ENCODE assay signal across 7 cellular contexts in the genomic region with DNA sequence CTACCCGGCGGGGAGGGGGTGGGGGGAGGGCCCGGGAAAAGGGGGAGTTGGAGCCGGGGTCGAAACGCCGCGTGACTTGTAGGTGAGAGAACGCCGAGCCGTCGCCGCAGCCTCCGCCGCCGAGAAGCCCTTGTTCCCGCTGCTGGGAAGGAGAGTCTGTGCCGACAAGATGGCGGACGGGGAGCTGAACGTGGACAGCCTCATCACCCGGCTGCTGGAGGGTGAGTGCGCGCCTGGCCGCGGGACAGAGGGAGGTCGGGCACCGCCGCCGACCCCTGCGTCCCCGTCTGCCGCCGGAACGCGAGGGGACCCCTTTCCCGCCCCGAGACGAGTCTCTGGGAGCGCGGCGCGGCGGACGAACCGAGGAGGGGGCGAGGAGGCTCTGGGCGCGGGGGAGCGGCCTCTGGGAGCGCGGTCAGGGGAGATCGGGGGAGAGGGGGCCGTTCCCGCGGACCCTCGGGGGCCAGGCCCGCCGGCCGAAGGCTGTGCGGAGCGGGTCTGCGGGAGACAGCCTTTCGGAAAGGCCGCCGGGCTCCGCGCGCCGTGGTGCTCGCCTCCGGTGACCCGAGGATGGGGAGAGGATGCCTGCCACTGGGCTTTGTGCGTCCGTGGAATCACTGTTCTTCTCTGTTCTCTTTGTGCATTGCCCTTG. TPM values are rescaled to one million over a fixed set of nuclear protein-coding genes. Genes with fewer than 3 reads are reported as not detected.
A peak's percentile ranks its signal among the peaks of the same experiment; 100 is the strongest.
DNase-seq lines count a peak whose midpoint lies in the region; ATAC-seq and TF ChIP-seq lines count a peak whose summit lies in the region.

No MANE protein-coding gene starts in this region.

- H3K36me3 Mint-ChIP-seq in WTC11 = peaks cover 4% of the 10 kb centered on the region; the same call in 1 of the 2 replicates

- WGBS in thyroid gland, 2 donors = 0 to 1% methylated on average over 4 to 37 of the region's 75 CpGs

- H3K4me3 Mint-ChIP-seq in WTC11 = peak overlapping the region; percentile 97

- CTCF ChIA-PET in WTC11 (lab: Charles Lee) = interaction anchor here (1.0 to 3.7 kb wide), 4 partner anchors 68 to 185 kb away, joined by 6 to 27 read pairs (median 10); no protein-coding TSS in a partner anchor

- peak; percentile 24 for ATAC-seq in HG03521 (IDR thresholded peaks at IDR 0.05; ENCODE audit: unreplicated experiment)
- ATAC-seq in WTC11 = peak; percentile 61

- TF ChIP-seq POLR2A in thyroid gland (IDR thresholded peaks at IDR 0.05) = no peak

- no peaks in the 10 kb centered on the region for H3K9me3 ChIP-seq in endocrine pancreas (ENCODE audit: control insufficient read depth, low read length)
- H3K9me3 ChIP-seq in thyroid gland = no peaks in the 10 kb centered on the region

- H3K27me3 ChIP-seq in endocrine pancreas (ENCODE audit: control insufficient read depth, insufficient read depth, low read length) (no peaks in the 10 kb centered on the region), thyroid gland (no peaks in the 10 kb centered on the region)

- intact Hi-C loops in thyroid gland (cut with DNase I) = no loop called here

- peak overlapping the region; percentile 99 for H3K9ac ChIP-seq in endocrine pancreas (ENCODE audit: control insufficient read depth, insufficient read depth, low read length)

- H3K36me3 ChIP-seq in endocrine pancreas (ENCODE audit: control insufficient read depth, insufficient read depth, low read length) = no peaks in the 10 kb centered on the region
- H3K36me3 ChIP-seq in thyroid gland = no peaks in the 10 kb centered on the region

- H3K4me1 ChIP-seq in endocrine pancreas (ENCODE audit: control insufficient read depth, insufficient read depth, low read length) = peaks cover 22% of the 10 kb centered on the region
- peaks cover 29 to 44% of the 10 kb centered on the region in 2 donors for H3K4me1 ChIP-seq in thyroid gland

- peaks cover 39% of the 10 kb centered on the region for H3K4me1 Mint-ChIP-seq in WTC11

- no peak for TF ChIP-seq CTCF in GM20000 (IDR thresholded peaks at IDR 0.05; ENCODE audit: extremely low read depth, missing control alignments)
- TF ChIP-seq CTCF in WTC11 (IDR thresholded peaks at IDR 0.05) = no peak
- TF ChIP-seq CTCF in thyroid gland (IDR thresholded peaks at IDR 0.05) = no peak

- peak overlapping the region; percentile 97 for H3K27ac Mint-ChIP-seq in WTC11

- H3K27me3 Mint-ChIP-seq in WTC11 (ENCODE audit: low read depth) = no peaks in the 10 kb centered on the region

- POLR2A ChIA-PET in WTC11 (lab: Charles Lee) = interaction anchor here (0.6 to 1.3 kb wide), 7 partner anchors 26 to 158 kb away, joined by 3 to 8 read pairs (median 3); a partner anchor contains a TSS

- no peaks in the 10 kb centered on the region for H3K9me3 Mint-ChIP-seq in WTC11

- H3K4me3 ChIP-seq in endocrine pancreas (ENCODE audit: control insufficient read depth, insufficient read depth, low read length) (peak overlapping the region; percentile 100), thyroid gland (replicated peaks in 1 of 3) (peak overlapping the region; percentile 74 to 98 (median 90))

- H3K27ac ChIP-seq in thyroid gland = peak overlapping the region; percentile 100

- DNase-seq in GM03348 (ENCODE audit: low spot score) = peak; percentile 43
- peak; percentile 48 for DNase-seq in GM20000 (ENCODE audit: low spot score)
- peak; percentile 74 for DNase-seq in WTC11 (ENCODE audit: low spot score)
- peak; percentile 34 for DNase-seq in mucosa of gallbladder (ENCODE audit: low spot score)
- DNase-seq in thyroid gland = peak; percentile 39 to 40

TF ChIP-seq in WTC11, 78 proteins besides CTCF, POLR2A, EP300 and RAD21 (continues in another document):
- peak; percentile 70; the same call in 1 of the 2 replicates for TF ChIP-seq JUN (CRISPR knock-in tag; IDR thresholded peaks at IDR 0.05)
- TF ChIP-seq, protein P1, sequence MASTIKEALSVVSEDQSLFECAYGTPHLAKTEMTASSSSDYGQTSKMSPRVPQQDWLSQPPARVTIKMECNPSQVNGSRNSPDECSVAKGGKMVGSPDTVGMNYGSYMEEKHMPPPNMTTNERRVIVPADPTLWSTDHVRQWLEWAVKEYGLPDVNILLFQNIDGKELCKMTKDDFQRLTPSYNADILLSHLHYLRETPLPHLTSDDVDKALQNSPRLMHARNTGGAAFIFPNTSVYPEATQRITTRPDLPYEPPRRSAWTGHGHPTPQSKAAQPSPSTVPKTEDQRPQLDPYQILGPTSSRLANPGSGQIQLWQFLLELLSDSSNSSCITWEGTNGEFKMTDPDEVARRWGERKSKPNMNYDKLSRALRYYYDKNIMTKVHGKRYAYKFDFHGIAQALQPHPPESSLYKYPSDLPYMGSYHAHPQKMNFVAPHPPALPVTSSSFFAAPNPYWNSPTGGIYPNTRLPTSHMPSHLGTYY (CRISPR knock-in tag; IDR thresholded peaks at IDR 0.05) = no peak
- TF ChIP-seq, protein P2, sequence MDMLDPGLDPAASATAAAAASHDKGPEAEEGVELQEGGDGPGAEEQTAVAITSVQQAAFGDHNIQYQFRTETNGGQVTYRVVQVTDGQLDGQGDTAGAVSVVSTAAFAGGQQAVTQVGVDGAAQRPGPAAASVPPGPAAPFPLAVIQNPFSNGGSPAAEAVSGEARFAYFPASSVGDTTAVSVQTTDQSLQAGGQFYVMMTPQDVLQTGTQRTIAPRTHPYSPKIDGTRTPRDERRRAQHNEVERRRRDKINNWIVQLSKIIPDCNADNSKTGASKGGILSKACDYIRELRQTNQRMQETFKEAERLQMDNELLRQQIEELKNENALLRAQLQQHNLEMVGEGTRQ (CRISPR knock-in tag; IDR thresholded peaks at IDR 0.05) = 0 out of 2 replicates have a peak, but pooled peaks have one; percentile 8
- 0 out of 2 replicates have a peak, but pooled peaks have one; percentile 23 for TF ChIP-seq ZNF138 (CRISPR knock-in tag; conservative IDR thresholded peaks at IDR 0.05)
- TF ChIP-seq ZNF416 (CRISPR knock-in tag; IDR thresholded peaks at IDR 0.05) = no peak
- TF ChIP-seq TEAD4 (CRISPR knock-in tag; IDR thresholded peaks at IDR 0.05) = no peak
- TF ChIP-seq TP53 (CRISPR knock-in tag; IDR thresholded peaks at IDR 0.05) = no peak
- TF ChIP-seq, protein P3, sequence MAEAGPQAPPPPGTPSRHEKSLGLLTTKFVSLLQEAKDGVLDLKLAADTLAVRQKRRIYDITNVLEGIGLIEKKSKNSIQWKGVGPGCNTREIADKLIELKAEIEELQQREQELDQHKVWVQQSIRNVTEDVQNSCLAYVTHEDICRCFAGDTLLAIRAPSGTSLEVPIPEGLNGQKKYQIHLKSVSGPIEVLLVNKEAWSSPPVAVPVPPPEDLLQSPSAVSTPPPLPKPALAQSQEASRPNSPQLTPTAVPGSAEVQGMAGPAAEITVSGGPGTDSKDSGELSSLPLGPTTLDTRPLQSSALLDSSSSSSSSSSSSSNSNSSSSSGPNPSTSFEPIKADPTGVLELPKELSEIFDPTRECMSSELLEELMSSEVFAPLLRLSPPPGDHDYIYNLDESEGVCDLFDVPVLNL (CRISPR knock-in tag; IDR thresholded peaks at IDR 0.05; ENCODE audit: borderline replicate concordance, low read depth) = no peak
- 0 out of 2 replicates have a peak, but pooled peaks have one; percentile 48 for TF ChIP-seq TEAD1 (CRISPR knock-in tag; IDR thresholded peaks at IDR 0.05)
- 0 out of 2 replicates have a peak, but pooled peaks have one; percentile 47 for TF ChIP-seq NFE2L1 (CRISPR knock-in tag; IDR thresholded peaks at IDR 0.05)
- TF ChIP-seq, protein P4, sequence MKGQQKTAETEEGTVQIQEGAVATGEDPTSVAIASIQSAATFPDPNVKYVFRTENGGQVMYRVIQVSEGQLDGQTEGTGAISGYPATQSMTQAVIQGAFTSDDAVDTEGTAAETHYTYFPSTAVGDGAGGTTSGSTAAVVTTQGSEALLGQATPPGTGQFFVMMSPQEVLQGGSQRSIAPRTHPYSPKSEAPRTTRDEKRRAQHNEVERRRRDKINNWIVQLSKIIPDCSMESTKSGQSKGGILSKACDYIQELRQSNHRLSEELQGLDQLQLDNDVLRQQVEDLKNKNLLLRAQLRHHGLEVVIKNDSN (CRISPR knock-in tag; IDR thresholded peaks at IDR 0.05) = 0 out of 2 replicates have a peak, but pooled peaks have one; percentile 52
- TF ChIP-seq ZNF219 (CRISPR knock-in tag; IDR thresholded peaks at IDR 0.05; ENCODE audit: borderline replicate concordance) = peak; percentile 67; the same call in 1 of the 2 replicates
- 0 out of 2 replicates have a peak, but pooled peaks have one; percentile 41 for TF ChIP-seq MYBL2 (CRISPR knock-in tag; IDR thresholded peaks at IDR 0.05)
- no peak for TF ChIP-seq ZNF671 (CRISPR knock-in tag; IDR thresholded peaks at IDR 0.05)
- peak; percentile 58; the same call in 1 of the 2 replicates for TF ChIP-seq ZBTB21 (CRISPR knock-in tag; IDR thresholded peaks at IDR 0.05; ENCODE audit: borderline replicate concordance)

RNA-seq across cellular contexts. Expression of a gene that starts 0.5 kb away (rescaled TPM):
- total RNA-seq in WTC11 (2021) (122 to 133 TPM (median 124 TPM) in 3 replicates), mucosa of gallbladder (395 TPM), thyroid gland (100 to 1,000 TPM; 142 to 229 (median 199) TPM)

RNA-seq across cellular contexts. Expression of a gene that starts 58.6 kb away (rescaled TPM):
- total RNA-seq in WTC11 (2021) (0.30 to 0.61 TPM (median 0.46 TPM) in 3 replicates), mucosa of gallbladder (0.89 TPM), thyroid gland (1 to 10 TPM in 3 of 4 donors, under 1 TPM in 1; 0.78 to 3.1 (median 1.8) TPM)

Comparison
In these comparisons a context has a peak if more than half of its experiments do, and no peak if none do; other contexts are left out.
1. Peak in every context shown above with its lines: DNase-seq, ATAC-seq, H3K4me3 ChIP-seq and H3K27ac ChIP-seq.